Comparison of ENCODE assay signal across 11 cellular contexts in genomic region chr10:13340068-13340467, GRCh38. TPM values are rescaled to one million over a fixed set of nuclear protein-coding genes. Genes with fewer than 3 reads are reported as not detected.
DNase-seq lines count a peak whose midpoint lies in the region; ATAC-seq and TF ChIP-seq lines count a peak whose summit lies in the region.
"Had no signal": no experiment of that assay in that cellular context is flagged by ENCODE, and none has a peak within 500 bp of the region (broad histone marks: within the 10 kb centered on the region; RNA-seq: fewer than 3 reads in every experiment).

No MANE protein-coding gene starts in this region.

- no peaks in the 10 kb centered on the region for H3K27me3 ChIP-seq in CD4-positive, CD25-positive, alpha-beta regulatory T cell (ENCODE audit: control insufficient read depth, insufficient read depth, low read length)
- no peaks in the 10 kb centered on the region for H3K27me3 ChIP-seq in fibroblast of lung (ENCODE audit: control insufficient read depth, insufficient read depth, low read length)
- no peaks in the 10 kb centered on the region for H3K27me3 ChIP-seq in smooth muscle cell (ENCODE audit: low read depth)
- H3K27me3 ChIP-seq in ovary = no peaks in the 10 kb centered on the region
- H3K27me3 ChIP-seq: thyroid gland had no signal

- H3K9ac ChIP-seq in fibroblast of lung (ENCODE audit: insufficient read depth, low read length) (no peak overlapping the region), smooth muscle cell (ENCODE audit: low read depth) (no peak overlapping the region)

- H3K27ac ChIP-seq in CD4-positive, CD25-positive, alpha-beta regulatory T cell (ENCODE audit: insufficient read depth, low read length, poor library complexity, severe bottlenecking) = peak overlapping the region; percentile 73
- no peak overlapping the region for H3K27ac ChIP-seq in fibroblast of lung (ENCODE audit: insufficient read depth, low read length)
- no peak overlapping the region for H3K27ac ChIP-seq in smooth muscle cell (ENCODE audit: low read depth)
- H3K27ac ChIP-seq in ovary = no peak overlapping the region
- H3K27ac ChIP-seq: thyroid gland had no signal

- H3K4me2 ChIP-seq in fibroblast of lung (ENCODE audit: extremely low read depth, insufficient read depth, low read length) (peak overlapping the region; percentile 46), smooth muscle cell (no peak overlapping the region)

- peaks cover 9% of the 10 kb centered on the region for H3K36me3 ChIP-seq in CD4-positive, CD25-positive, alpha-beta regulatory T cell (ENCODE audit: control insufficient read depth, insufficient read depth, low read length)
- peaks cover 5% of the 10 kb centered on the region for H3K36me3 ChIP-seq in fibroblast of lung (ENCODE audit: control insufficient read depth, insufficient read depth, low read length)
- H3K36me3 ChIP-seq in smooth muscle cell (ENCODE audit: low read depth) = no peaks in the 10 kb centered on the region
- no peaks in the 10 kb centered on the region for H3K36me3 ChIP-seq in ovary

- 61% methylated on average over 9 of the region's 9 CpGs for WGBS in smooth muscle cell (ENCODE audit: low lambda C conversion rate)
- 81 to 86% (median 86%) methylated on average over 9 of the region's 9 CpGs for WGBS in ovary, 3 donors

- intact Hi-C loops in ovary (cut with DNase I) = no loop called here

- H2AFZ ChIP-seq in fibroblast of lung (ENCODE audit: low read length) (no peak overlapping the region), smooth muscle cell (ENCODE audit: low read depth) (no peak overlapping the region)

- H3K4me3 Mint-ChIP-seq in CD4-positive, CD25-positive, alpha-beta regulatory T cell = peak overlapping the region; percentile 51 to 91 (median 85)
- H3K4me3 Mint-ChIP-seq in stimulated activated naive CD8-positive, alpha-beta T cell treated with anti-CD3 and anti-CD28 coated beads, Interleukin-15, amount 100 ng/mL, for 72 hours = peak overlapping the region in 1 of 2 donors; percentile 35

- TF ChIP-seq EP300 in ovary (IDR thresholded peaks at IDR 0.05) = no peak

- peak overlapping the region; percentile 88 for H3K4me3 ChIP-seq in CD4-positive, CD25-positive, alpha-beta regulatory T cell (ENCODE audit: low read depth, low read length)
- H3K4me3 ChIP-seq in fibroblast of lung (replicated peaks in 1 of 4; ENCODE audit: control extremely low read depth in 1 of 4, insufficient read depth in 1 of 4, low read depth in 3 of 4, low read length in 4 of 4) (peak overlapping the region in 2 of 4 experiments; percentile 8 to 27), smooth muscle cell (no peak overlapping the region), ovary (no peak overlapping the region)
- H3K4me3 ChIP-seq: thyroid gland had no signal

- H3K27ac Mint-ChIP-seq in CD4-positive, CD25-positive, alpha-beta regulatory T cell = peak overlapping the region; percentile 87 to 94 (median 91)
- H3K27ac Mint-ChIP-seq in stimulated activated naive CD8-positive, alpha-beta T cell treated with anti-CD3 and anti-CD28 coated beads, Interleukin-15, amount 100 ng/mL, for 72 hours = no peak overlapping the region

- peak; percentile 40 to 55 for ATAC-seq in CD4-positive, CD25-positive, alpha-beta regulatory T cell (ENCODE audit: low read depth in 2 of 2)
- peak; percentile 9 for ATAC-seq in GM19452 (IDR thresholded peaks at IDR 0.05; ENCODE audit: unreplicated experiment)
- ATAC-seq in stimulated activated naive CD8-positive, alpha-beta T cell treated with anti-CD3 and anti-CD28 coated beads, Interleukin-15, amount 100 ng/mL, for 72 hours = no peak
- ATAC-seq: PC-3 had no signal

- DNase-seq in CD4-positive, CD25-positive, alpha-beta regulatory T cell = peak in 2 of 3 donors; percentile 28 to 42
- peak; percentile 48 for DNase-seq in MV-4-11 (lab: John Stamatoyannopoulos, UW)
- peak in 1 of 2 donors; percentile 9 for DNase-seq in fibroblast of lung (ENCODE audit: low read depth in 2 of 2)
- no peak for DNase-seq in stimulated activated naive CD8-positive, alpha-beta T cell treated with anti-CD3 and anti-CD28 coated beads, Interleukin-15, amount 100 ng/mL, for 72 hours
- no peak for DNase-seq in smooth muscle cell (lab: John Stamatoyannopoulos, UW; ENCODE audit: unreplicated experiment)
- no peak for DNase-seq in ovary
- DNase-seq in DMS53 (lab: John Stamatoyannopoulos, UW) = no peak
- DNase-seq: Caco-2, PC-3, thyroid gland had no signal

- TF ChIP-seq POLR2A in ovary (IDR thresholded peaks at IDR 0.05) = no peak

- TF ChIP-seq CTCF in fibroblast of lung (conservative IDR thresholded peaks at IDR 0.05 in 1 of 2, IDR thresholded peaks at IDR 0.05 in 1 of 2; ENCODE audit: low read depth in 1 of 2, low read length in 2 of 2) (no peak), smooth muscle cell (IDR thresholded peaks at IDR 0.05; ENCODE audit: borderline replicate concordance, insufficient read depth, poor library complexity, severe bottlenecking) (no peak), ovary (IDR thresholded peaks at IDR 0.05) (no peak)

- peaks cover 30% of the 10 kb centered on the region for H3K36me3 Mint-ChIP-seq in CD4-positive, CD25-positive, alpha-beta regulatory T cell

- peaks cover 23% of the 10 kb centered on the region for H3K79me2 ChIP-seq in fibroblast of lung (ENCODE audit: control insufficient read depth, insufficient read depth, low read length)
- H3K79me2 ChIP-seq in smooth muscle cell (ENCODE audit: low read depth) = peaks cover 37% of the 10 kb centered on the region

- no peaks in the 10 kb centered on the region for H3K9me3 Mint-ChIP-seq in CD4-positive, CD25-positive, alpha-beta regulatory T cell
- no peaks in the 10 kb centered on the region for H3K9me3 Mint-ChIP-seq in stimulated activated naive CD8-positive, alpha-beta T cell treated with anti-CD3 and anti-CD28 coated beads, Interleukin-15, amount 100 ng/mL, for 72 hours

- H4K20me1 ChIP-seq in fibroblast of lung (ENCODE audit: control insufficient read depth, extremely low read depth, insufficient read depth, low read length) = no peaks in the 10 kb centered on the region
- peaks cover 36% of the 10 kb centered on the region for H4K20me1 ChIP-seq in smooth muscle cell (ENCODE audit: low read depth)

- no peaks in the 10 kb centered on the region for H3K27me3 Mint-ChIP-seq in CD4-positive, CD25-positive, alpha-beta regulatory T cell
- no peaks in the 10 kb centered on the region for H3K27me3 Mint-ChIP-seq in stimulated activated naive CD8-positive, alpha-beta T cell treated with anti-CD3 and anti-CD28 coated beads, Interleukin-15, amount 100 ng/mL, for 72 hours

- H3K4me1 Mint-ChIP-seq in CD4-positive, CD25-positive, alpha-beta regulatory T cell = peaks cover 11 to 57% (median 46%) of the 10 kb centered on the region in 4 donors
- peaks cover 48% of the 10 kb centered on the region for H3K4me1 Mint-ChIP-seq in stimulated activated naive CD8-positive, alpha-beta T cell treated with anti-CD3 and anti-CD28 coated beads, Interleukin-15, amount 100 ng/mL, for 72 hours

- peaks cover 6% of the 10 kb centered on the region for H3F3A ChIP-seq in smooth muscle cell (ENCODE audit: low read depth)

- no peaks in the 10 kb centered on the region for H3K9me3 ChIP-seq in CD4-positive, CD25-positive, alpha-beta regulatory T cell (ENCODE audit: control insufficient read depth in 2 of 2, low read length in 2 of 2)
- no peaks in the 10 kb centered on the region for H3K9me3 ChIP-seq in fibroblast of lung (ENCODE audit: control insufficient read depth, insufficient read depth, low read depth, low read length)
- H3K9me3 ChIP-seq in smooth muscle cell (replicated peaks; ENCODE audit: low read depth) = no peaks in the 10 kb centered on the region
- no peaks in the 10 kb centered on the region for H3K9me3 ChIP-seq in ovary
- H3K9me3 ChIP-seq: Caco-2, thyroid gland had no signal

- H3K4me1 ChIP-seq in CD4-positive, CD25-positive, alpha-beta regulatory T cell (ENCODE audit: control insufficient read depth, insufficient read depth, low read length, poor library complexity, severe bottlenecking) = peaks cover 22% of the 10 kb centered on the region
- H3K4me1 ChIP-seq in fibroblast of lung (ENCODE audit: control insufficient read depth, extremely low read depth, insufficient read depth, low read length) (no peaks in the 10 kb centered on the region), smooth muscle cell (ENCODE audit: low read depth) (no peaks in the 10 kb centered on the region), ovary (ENCODE audit: insufficient read depth) (no peaks in the 10 kb centered on the region)
- H3K4me1 ChIP-seq: Caco-2, thyroid gland had no signal

RNA-seq across cellular contexts. Expression of gene SEPHS1, which starts 8.0 kb away (rescaled TPM):
- total RNA-seq in CD4-positive, CD25-positive, alpha-beta regulatory T cell = 26.6 TPM
- 10 to 100 TPM; 14.6 to 22.2 (median 17.6) TPM for polyA plus RNA-seq in CD4-positive, CD25-positive, alpha-beta regulatory T cell
- total RNA-seq in fibroblast of lung = 23.9 and 27.4 TPM in 2 replicates
- polyA plus RNA-seq in fibroblast of lung = 50.6 and 57.8 TPM in 2 replicates
- polyA plus RNA-seq in fibroblast of lung (2012) = 31.9 and 46.9 TPM in 2 replicates
- polyA minus RNA-seq in fibroblast of lung (ENCODE audit: low replicate concordance) = 11.2 and 28.5 TPM in 2 replicates
- total RNA-seq in smooth muscle cell = 24.1 and 29.5 TPM in 2 replicates
- polyA plus RNA-seq in smooth muscle cell = 36.5 and 48.3 TPM in 2 replicates
- 10 to 100 TPM; 27.2 to 62.0 (median 50.6) TPM for total RNA-seq in ovary
- 10 to 100 TPM; 39.7 to 76.7 TPM for polyA plus RNA-seq in ovary

RNA-seq across cellular contexts. Expression of gene PHYH, which starts 40.2 kb away (rescaled TPM):
- 11.0 TPM for total RNA-seq in CD4-positive, CD25-positive, alpha-beta regulatory T cell
- polyA plus RNA-seq in CD4-positive, CD25-positive, alpha-beta regulatory T cell = 10 to 100 TPM; 10.2 to 13.7 (median 12.3) TPM
- 23.1 and 31.5 TPM in 2 replicates for total RNA-seq in fibroblast of lung
- polyA plus RNA-seq in fibroblast of lung = 21.8 and 28.6 TPM in 2 replicates
- polyA plus RNA-seq in fibroblast of lung (2012) = 22.6 and 30.5 TPM in 2 replicates
- polyA minus RNA-seq in fibroblast of lung (ENCODE audit: low replicate concordance) = 4.5 and 16.8 TPM in 2 replicates
- 14.4 and 17.3 TPM in 2 replicates for total RNA-seq in smooth muscle cell
- 27.5 and 33.1 TPM in 2 replicates for polyA plus RNA-seq in smooth muscle cell
- total RNA-seq in ovary = 10 to 100 TPM; 20.0 to 49.7 (median 39.5) TPM
- polyA plus RNA-seq in ovary = 10 to 100 TPM; 41.6 to 42.8 TPM

Comparison
In these comparisons a context has a peak if more than half of its experiments do, and no peak if none do; other contexts are left out.
1. DNase-seq: peak in CD4-positive, CD25-positive, alpha-beta regulatory T cell (2 of 3) and MV-4-11 (single experiment); none in stimulated activated naive CD8-positive, alpha-beta T cell treated with anti-CD3 and anti-CD28 coated beads, Interleukin-15, amount 100 ng/mL, for 72 hours (0 of 2), smooth muscle cell (single experiment), ovary (0 of 5) and DMS53 (single experiment).
2. H3K27ac Mint-ChIP-seq: peak in CD4-positive, CD25-positive, alpha-beta regulatory T cell (3 of 3); none in stimulated activated naive CD8-positive, alpha-beta T cell treated with anti-CD3 and anti-CD28 coated beads, Interleukin-15, amount 100 ng/mL, for 72 hours (0 of 2).